Comparison of ENCODE assay signal across 10 cellular contexts in genomic region chr18:34923911-34924310, GRCh38.
"Had no signal": no experiment of that assay in that cellular context is flagged by ENCODE, and none has a peak within 500 bp of the region (broad histone marks: within the 10 kb centered on the region; RNA-seq: fewer than 3 reads in every experiment).

No MANE protein-coding gene starts in this region.

- DNase-seq: GM23248, GOT3, H7, H9, HCEC 1CT, HFFc6 had no signal

- H3K4me1 ChIP-seq: HAP-1 had no signal

- H3K4me3 ChIP-seq: GM23248, GM23338, HAP-1 had no signal

- FAIRE-seq: H54 had no signal

- H3K9ac ChIP-seq: GM23248 had no signal

- ATAC-seq: GM23338, HCT116 had no signal

- H3K4me2 ChIP-seq: GM23338 had no signal

- H3K9me3 ChIP-seq: HAP-1 had no signal

- H3K27ac ChIP-seq: GM23248 had no signal

- H3K36me3 ChIP-seq: HAP-1 had no signal

- H2AFZ ChIP-seq: GM23248, GM23338 had no signal
